In genomic region chr21:44905016-44905724, GRCh38 we compare ENCODE assay signal across 14 cellular contexts.
"Had no signal": no experiment of that assay in that cellular context is flagged by ENCODE, and none has a peak within 500 bp of the region (broad histone marks: within the 10 kb centered on the region; RNA-seq: fewer than 3 reads in every experiment).

No MANE protein-coding gene starts in this region.

- H3K4me3 Mint-ChIP-seq: activated CD4-positive, alpha-beta memory T cell treated with anti-CD3 and anti-CD28 coated beads for 36 hours; activated CD4-positive, alpha-beta T cell treated with anti-CD3 and anti-CD28 coated beads for 36 hours; activated naive CD4-positive, alpha-beta T cell treated with anti-CD3 and anti-CD28 coated beads, Interleukin-2, amount 50 U/mL, for 24 hours; natural killer cell had no signal

- H3K4me1 ChIP-seq: parathyroid adenoma had no signal

- H3K36me3 ChIP-seq: gastroesophageal sphincter, left ventricle myocardium inferior had no signal

- H3K27ac ChIP-seq: left ventricle myocardium inferior, parathyroid adenoma had no signal

- H3K27ac Mint-ChIP-seq: activated CD4-positive, alpha-beta memory T cell treated with anti-CD3 and anti-CD28 coated beads for 36 hours had no signal

- H3K4me3 ChIP-seq: esophagus muscularis mucosa, gastroesophageal sphincter, heart left ventricle, left ventricle myocardium inferior had no signal

- H3K9me3 ChIP-seq: esophagus muscularis mucosa, gastroesophageal sphincter, heart left ventricle, left ventricle myocardium inferior had no signal

- ATAC-seq: activated CD4-positive, alpha-beta T cell treated with anti-CD3 and anti-CD28 coated beads for 36 hours; gastroesophageal sphincter; natural killer cell had no signal

- H3K27me3 Mint-ChIP-seq: activated CD4-positive, alpha-beta memory T cell treated with anti-CD3 and anti-CD28 coated beads for 36 hours; activated CD4-positive, alpha-beta T cell treated with anti-CD3 and anti-CD28 coated beads for 36 hours; activated naive CD4-positive, alpha-beta T cell treated with anti-CD3 and anti-CD28 coated beads, Interleukin-2, amount 50 U/mL, for 24 hours had no signal

- H3K27me3 ChIP-seq: esophagus muscularis mucosa, gastroesophageal sphincter had no signal

- DNase-seq: activated CD4-positive, alpha-beta memory T cell treated with anti-CD3 and anti-CD28 coated beads for 36 hours; activated CD4-positive, alpha-beta T cell treated with anti-CD3 and anti-CD28 coated beads for 36 hours; activated effector memory CD4-positive, alpha-beta T cell treated with anti-CD3 and anti-CD28 coated beads, Interleukin-2, amount 50 U/mL, for 16 hours; activated T-cell treated with anti-CD3 and anti-CD28 coated beads, Interleukin-2, amount 50 U/mL, for 1 hour; dermis blood vessel endothelial cell; effector memory CD4-positive, alpha-beta T cell; left ventricle myocardium inferior; natural killer cell; stimulated activated naive CD4-positive, alpha-beta T cell had no signal

- H3K9me3 Mint-ChIP-seq: activated CD4-positive, alpha-beta memory T cell treated with anti-CD3 and anti-CD28 coated beads for 36 hours; activated naive CD4-positive, alpha-beta T cell treated with anti-CD3 and anti-CD28 coated beads, Interleukin-2, amount 50 U/mL, for 24 hours; natural killer cell had no signal
